ENCODE assay signal across 1 cellular context in genomic region chr16:84617631-84618427, GRCh38.
TF ChIP-seq lines count a peak whose summit lies in the region.

TSS of gene COTL1 (minus strand) at chr16:84618078. CDS start at chr16:84617914, 164 bp downstream.

TF ChIP-seq in HEK293, 187 proteins besides CTCF, POLR2A, EP300 and RAD21 (continued from another document and continues in another):
- TF ChIP-seq ZNF202 (tag by site-specific recombination; IDR thresholded peaks at IDR 0.05; ENCODE audit: borderline replicate concordance), result no peak
- no peak for TF ChIP-seq ZNF211 (tag by site-specific recombination; IDR thresholded peaks at IDR 0.05; ENCODE audit: low read depth)
- TF ChIP-seq ZBTB21 (tag by site-specific recombination; IDR thresholded peaks at IDR 0.05), result no peak
- TF ChIP-seq ZNF449 (tag by site-specific recombination; IDR thresholded peaks at IDR 0.05), result no peak
- no peak for TF ChIP-seq ELK4 (IDR thresholded peaks at IDR 0.05; ENCODE audit: borderline replicate concordance, low read depth, low read length)
- TF ChIP-seq ZNF404 (tag by site-specific recombination; IDR thresholded peaks at IDR 0.05), result no peak
- TF ChIP-seq ZNF629 (tag by site-specific recombination; IDR thresholded peaks at IDR 0.05), result no peak
- peak; percentile 93 for TF ChIP-seq ZNF335 (tag by site-specific recombination; conservative IDR thresholded peaks at IDR 0.05)
- 0 out of 2 replicates have a peak, but pooled peaks have one; percentile 33 for TF ChIP-seq ZSCAN16 (tag by site-specific recombination; IDR thresholded peaks at IDR 0.05)
- no peak for TF ChIP-seq ZFP69B (tag by site-specific recombination; IDR thresholded peaks at IDR 0.05)
- TF ChIP-seq ZNF18 (tag by site-specific recombination; IDR thresholded peaks at IDR 0.05), result no peak
- no peak for TF ChIP-seq ZNF19 (tag by site-specific recombination; IDR thresholded peaks at IDR 0.05; ENCODE audit: low read depth)
- no peak for TF ChIP-seq ZNF23 (tag by site-specific recombination; IDR thresholded peaks at IDR 0.05; ENCODE audit: borderline replicate concordance)
- TF ChIP-seq SALL2 (tag by site-specific recombination; IDR thresholded peaks at IDR 0.05; ENCODE audit: borderline replicate concordance), result no peak
- TF ChIP-seq ZNF341 (tag by site-specific recombination; IDR thresholded peaks at IDR 0.05; ENCODE audit: low read depth), result no peak
- TF ChIP-seq YY2 (tag by site-specific recombination; IDR thresholded peaks at IDR 0.05), result no peak
- no peak for TF ChIP-seq OVOL3 (tag by site-specific recombination; IDR thresholded peaks at IDR 0.05)
- TF ChIP-seq ZNF311 (tag by site-specific recombination; IDR thresholded peaks at IDR 0.05; ENCODE audit: borderline replicate concordance), result no peak
- TF ChIP-seq ZNF837 (tag by site-specific recombination; IDR thresholded peaks at IDR 0.05), result no peak
- 0 out of 2 replicates have a peak, but pooled peaks have one; percentile 8 for TF ChIP-seq ZIC2 (tag by site-specific recombination; IDR thresholded peaks at IDR 0.05)
- TF ChIP-seq KLF16 (tag by site-specific recombination; IDR thresholded peaks at IDR 0.05), result peak; percentile 32; the same call in 1 of the 2 replicates
- 0 out of 2 replicates have a peak, but pooled peaks have one; percentile 14 for TF ChIP-seq ZBTB11 (tag by site-specific recombination; conservative IDR thresholded peaks at IDR 0.05; ENCODE audit: low read depth)
- TF ChIP-seq KLF7 (tag by site-specific recombination; IDR thresholded peaks at IDR 0.05; ENCODE audit: borderline replicate concordance), result no peak
- TF ChIP-seq ZNF302 (tag by site-specific recombination; IDR thresholded peaks at IDR 0.05; ENCODE audit: low read depth), result no peak
- TF ChIP-seq ZNF138 (tag by site-specific recombination; IDR thresholded peaks at IDR 0.05; ENCODE audit: borderline replicate concordance), result no peak
- TF ChIP-seq ZNF670 (tag by site-specific recombination; IDR thresholded peaks at IDR 0.05; ENCODE audit: low read depth), result no peak
- no peak for TF ChIP-seq ZNF292 (tag by site-specific recombination; IDR thresholded peaks at IDR 0.05; ENCODE audit: borderline replicate concordance, low read depth)
- no peak for TF ChIP-seq TCF7L2 (IDR thresholded peaks at IDR 0.05; ENCODE audit: borderline replicate concordance, low read depth, low read length)
- no peak for TF ChIP-seq ZNF175 (tag by site-specific recombination; IDR thresholded peaks at IDR 0.05)
- peak; percentile 62 for TF ChIP-seq ZFHX2 (tag by site-specific recombination; conservative IDR thresholded peaks at IDR 0.05)
- TF ChIP-seq RBAK (tag by site-specific recombination; IDR thresholded peaks at IDR 0.05), result no peak
- no peak for TF ChIP-seq ZNF677 (tag by site-specific recombination; IDR thresholded peaks at IDR 0.05)
- TF ChIP-seq ZNF776 (tag by site-specific recombination; IDR thresholded peaks at IDR 0.05; ENCODE audit: borderline replicate concordance), result no peak
- 0 out of 2 replicates have a peak, but pooled peaks have one; percentile 45 for TF ChIP-seq HOXC10 (CRISPR knock-in tag; IDR thresholded peaks at IDR 0.05)
- TF ChIP-seq GFI1B (tag by site-specific recombination; IDR thresholded peaks at IDR 0.05), result no peak
- no peak for TF ChIP-seq ZNF76 (tag by site-specific recombination; IDR thresholded peaks at IDR 0.05; ENCODE audit: borderline replicate concordance, low read depth)
- no peak for TF ChIP-seq ZNF148 (tag by site-specific recombination; IDR thresholded peaks at IDR 0.05; ENCODE audit: borderline replicate concordance)
- TF ChIP-seq ZNF394 (tag by site-specific recombination; IDR thresholded peaks at IDR 0.05; ENCODE audit: borderline replicate concordance), result no peak
- no peak for TF ChIP-seq ZNF114 (tag by site-specific recombination; IDR thresholded peaks at IDR 0.05)
- TF ChIP-seq BCL11B (tag by site-specific recombination; IDR thresholded peaks at IDR 0.05; ENCODE audit: low read depth), result no peak
- TF ChIP-seq ZNF571 (tag by site-specific recombination; IDR thresholded peaks at IDR 0.05), result no peak
- no peak for TF ChIP-seq ZBTB48 (tag by site-specific recombination; IDR thresholded peaks at IDR 0.05)
- TF ChIP-seq ZNF658 (tag by site-specific recombination; IDR thresholded peaks at IDR 0.05), result no peak
- TF ChIP-seq EGR2 (tag by site-specific recombination; IDR thresholded peaks at IDR 0.05; ENCODE audit: low read depth), result no peak
- TF ChIP-seq GLI2 (tag by site-specific recombination; IDR thresholded peaks at IDR 0.05; ENCODE audit: borderline replicate concordance, low read depth), result no peak
- no peak for TF ChIP-seq ZSCAN5A (tag by site-specific recombination; IDR thresholded peaks at IDR 0.05)
- no peak for TF ChIP-seq ZNF513 (tag by site-specific recombination; IDR thresholded peaks at IDR 0.05)
- TF ChIP-seq ZNF350 (tag by site-specific recombination; IDR thresholded peaks at IDR 0.05), result no peak
- no peak for TF ChIP-seq ZNF16 (tag by site-specific recombination; IDR thresholded peaks at IDR 0.05; ENCODE audit: low read depth)
- TF ChIP-seq ZNF433 (tag by site-specific recombination; IDR thresholded peaks at IDR 0.05; ENCODE audit: low read depth), result no peak
- TF ChIP-seq ZXDB (tag by site-specific recombination; IDR thresholded peaks at IDR 0.05), result no peak; the same call in 1 of the 2 replicates
- no peak for TF ChIP-seq ZNF416 (tag by site-specific recombination; IDR thresholded peaks at IDR 0.05)
- no peak for TF ChIP-seq ZFP3 (tag by site-specific recombination; IDR thresholded peaks at IDR 0.05; ENCODE audit: low read depth)
- no peak; the same call in 1 of the 2 replicates for TF ChIP-seq ZNF596 (tag by site-specific recombination; IDR thresholded peaks at IDR 0.05)
- TF ChIP-seq PBX3 (CRISPR knock-in tag; IDR thresholded peaks at IDR 0.05), result no peak
- no peak for TF ChIP-seq HOXA7 (CRISPR knock-in tag; IDR thresholded peaks at IDR 0.05; ENCODE audit: borderline replicate concordance)
- TF ChIP-seq ZNF639 (tag by site-specific recombination; IDR thresholded peaks at IDR 0.05), result no peak
